29 cellular contexts compared by ENCODE assay signal in the genomic region with DNA sequence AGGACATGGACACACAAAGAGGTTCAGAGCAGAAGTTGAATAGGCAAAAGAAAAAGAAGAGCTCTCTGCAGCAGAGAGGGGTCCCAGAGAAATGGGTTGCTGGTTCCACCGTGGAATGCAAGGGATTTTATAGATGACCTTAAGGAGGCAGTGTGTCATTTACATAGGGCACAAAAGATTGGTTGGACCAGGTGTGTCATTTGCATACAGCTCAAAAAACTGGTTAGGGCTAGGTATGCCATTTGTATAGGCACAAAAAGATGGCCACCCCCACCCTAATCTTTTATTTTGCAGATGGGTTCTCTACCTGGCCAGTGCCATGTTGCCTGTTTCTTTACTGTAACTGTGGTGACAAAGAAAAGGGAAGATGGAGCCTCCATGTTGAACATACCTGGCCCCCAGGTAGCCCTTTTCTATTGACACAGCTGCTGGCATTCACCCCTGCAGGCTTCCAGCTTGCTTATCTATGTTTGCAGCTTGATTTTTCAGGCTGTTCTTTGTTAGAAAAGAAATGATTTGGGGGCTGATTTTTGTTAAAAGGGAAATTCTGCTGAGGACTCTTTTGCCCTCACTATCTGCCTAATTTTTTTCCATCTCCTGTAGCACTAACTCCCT. TPM values are rescaled to one million over a fixed set of nuclear protein-coding genes. Genes with fewer than 3 reads are reported as not detected.
DNase-seq lines count a peak whose midpoint lies in the region; ATAC-seq and TF ChIP-seq lines count a peak whose summit lies in the region.
"Had no signal": no experiment of that assay in that cellular context is flagged by ENCODE, and none has a peak within 500 bp of the region (broad histone marks: within the 10 kb centered on the region; RNA-seq: fewer than 3 reads in every experiment).

No MANE protein-coding gene starts in this region.

- H3K27me3 Mint-ChIP-seq in GM23338 (ENCODE audit: insufficient read depth, low read depth, poor library complexity) (peaks cover 6% of the 10 kb centered on the region), osteocyte (ENCODE audit: unreplicated experiment) (peaks cover 9% of the 10 kb centered on the region)
- H3K27me3 Mint-ChIP-seq in stimulated activated naive B cell treated with anti-CD40 and anti-IgM and Interleukin-4, amounts not matched to agents 10 μg/mL and 1 μg/mL and 100 μg/mL, for 72 hours: peaks cover 50 to 76% of the 10 kb centered on the region in 2 donors

- 64 to 65% methylated on average over 1 of the region's 1 CpG for WGBS in aorta, 2 donors

- no peaks in the 10 kb centered on the region; the same call in 1 of the 3 replicates for H3K9me3 Mint-ChIP-seq in GM23338
- H3K9me3 Mint-ChIP-seq in stimulated activated naive B cell treated with anti-CD40 and anti-IgM and Interleukin-4, amounts not matched to agents 10 μg/mL and 1 μg/mL and 100 μg/mL, for 72 hours: peaks cover 0 to 1% of the 10 kb centered on the region in 2 donors
- no peaks in the 10 kb centered on the region for H3K9me3 Mint-ChIP-seq in osteocyte (ENCODE audit: unreplicated experiment)
- H3K9me3 Mint-ChIP-seq: natural killer cell had no signal

- H3K4me1 ChIP-seq in GM23338 (ENCODE audit: insufficient read depth) (peaks cover 64% of the 10 kb centered on the region), iPS-15b (ENCODE audit: control insufficient read depth, insufficient read depth, low read length) (peaks cover 35% of the 10 kb centered on the region), aorta (ENCODE audit: control insufficient read depth in 1 of 2, insufficient read depth in 2 of 2, low read length in 2 of 2) (peaks cover 0 to 5% of the 10 kb centered on the region in 2 donors)

- H3K9ac ChIP-seq in iPS-15b (ENCODE audit: low read depth, low read length): peak overlapping the region; percentile 62
- H3K9ac ChIP-seq: KMS-11 had no signal

- H4K20me1 ChIP-seq in GM23338 (replicated peaks; ENCODE audit: insufficient read depth): no peaks in the 10 kb centered on the region

- H3K4me2 ChIP-seq in GM23338: peak overlapping the region; percentile 92
- H3K4me2 ChIP-seq: KMS-11 had no signal

- H3K4me3 ChIP-seq in GM23338 (peak overlapping the region; percentile 12; the same call in 1 of the 2 replicates), iPS-15b (ENCODE audit: low read depth, low read length) (peak overlapping the region; percentile 2), aorta (ENCODE audit: low read length in 2 of 2) (no peak overlapping the region)
- H3K4me3 ChIP-seq: esophagus squamous epithelium, right lobe of liver, SJSA1, tibial artery had no signal

- no peak overlapping the region for H2AFZ ChIP-seq in GM23338

- H3K27me3 ChIP-seq in GM23338 (ENCODE audit: insufficient read depth): peaks cover 7% of the 10 kb centered on the region
- no peaks in the 10 kb centered on the region for H3K27me3 ChIP-seq in iPS-15b (ENCODE audit: control insufficient read depth, insufficient read depth, low read length)
- H3K27me3 ChIP-seq in aorta (ENCODE audit: control insufficient read depth in 1 of 2, insufficient read depth in 2 of 2, low read length in 1 of 2): no peaks in the 10 kb centered on the region
- H3K27me3 ChIP-seq: right lobe of liver, SJSA1, tibial artery had no signal

- TF ChIP-seq CTCF in GM23338 (conservative IDR thresholded peaks at IDR 0.05; ENCODE audit: low read depth in 2 of 2) (peak; percentile 38 to 45; a peak in 3 of 4 replicates), osteocyte (IDR thresholded peaks at IDR 0.05) (no peak)

- DNase-seq in COLO668 (lab: John Stamatoyannopoulos, UW; ENCODE audit: unreplicated experiment) (peak; percentile 38), GM23338 (ENCODE audit: low spot score) (peak; percentile 92), NCI-H748 (lab: John Stamatoyannopoulos, UW; ENCODE audit: unreplicated experiment) (peak; percentile 84), aorta (no peak), osteocyte (ENCODE audit: extremely low spot score, unreplicated experiment) (no peak)
- DNase-seq in stimulated activated naive B cell treated with anti-CD40 and anti-IgM and Interleukin-4, amounts not matched to agents 10 μg/mL and 1 μg/mL and 100 μg/mL, for 72 hours: no peak
- DNase-seq in activated CD8-positive, alpha-beta memory T cell treated with anti-CD3 and anti-CD28 coated beads, Interleukin-2, amount 50 U/mL, for 48 hours: no peak
- DNase-seq: activated CD4-positive, alpha-beta T cell treated with anti-CD3 and anti-CD28 coated beads for 1 hour; activated CD8-positive, alpha-beta T cell treated with anti-CD3 and anti-CD28 coated beads, Interleukin-2, amount 10 ng/mL, durations not matched to agents 7 days and 5 days; activated gamma-delta T cell; effector CD8-positive, alpha-beta T cell; esophagus squamous epithelium; islet precursor cell; left ventricle myocardium superior; midbrain; natural killer cell; NCI-H187; NCI-H226; right lobe of liver; stimulated activated CD4-positive, alpha-beta T cell treated with anti-CD3 and anti-CD28 coated beads, Interleukin-12 subunit alpha, Interleukin-12 subunit beta, amount 100 ng/mL, for 4 hours; stimulated activated CD4-positive, alpha-beta T cell treated with anti-CD3 and anti-CD28 coated beads, Interleukin-4, amount 100 ng/mL, for 24 hours; stimulated activated naive CD4-positive, alpha-beta T cell treated with Interleukin-2 at 50 U/mL for 16 hours; tibial artery had no signal

- no peaks in the 10 kb centered on the region for H3K9me2 ChIP-seq in GM23338 (ENCODE audit: insufficient read depth)

- ATAC-seq in GM23338 (peak; percentile 8), aorta (ENCODE audit: low FRiP score) (no peak)
- no peak for ATAC-seq in stimulated activated naive B cell treated with anti-CD40 and anti-IgM and Interleukin-4, amounts not matched to agents 10 μg/mL and 1 μg/mL and 100 μg/mL, for 72 hours (replicated peaks)
- ATAC-seq: activated CD8-positive, alpha-beta T cell treated with anti-CD3 and anti-CD28 coated beads, Interleukin-2, amount 10 ng/mL, durations not matched to agents 7 days and 5 days; left ventricle myocardium superior; natural killer cell; right lobe of liver had no signal

- no peaks in the 10 kb centered on the region for H3K79me2 ChIP-seq in GM23338 (replicated peaks; ENCODE audit: insufficient read depth)

- intact Hi-C loops in aorta (cut with DNase I): no loop called here

- peak overlapping the region; percentile 93 for H3K27ac Mint-ChIP-seq in GM23338
- H3K27ac Mint-ChIP-seq in stimulated activated naive B cell treated with anti-CD40 and anti-IgM and Interleukin-4, amounts not matched to agents 10 μg/mL and 1 μg/mL and 100 μg/mL, for 72 hours: no peak overlapping the region
- H3K27ac Mint-ChIP-seq in osteocyte (ENCODE audit: unreplicated experiment): no peak overlapping the region
- H3K27ac Mint-ChIP-seq: activated CD8-positive, alpha-beta T cell treated with anti-CD3 and anti-CD28 coated beads, Interleukin-2, amount 10 ng/mL, durations not matched to agents 7 days and 5 days; CD14-positive monocyte; natural killer cell had no signal

- H3K36me3 Mint-ChIP-seq in GM23338 (ENCODE audit: low read depth) (no peaks in the 10 kb centered on the region; the same call in 2 of the 3 replicates), osteocyte (ENCODE audit: unreplicated experiment) (no peaks in the 10 kb centered on the region)
- H3K36me3 Mint-ChIP-seq in stimulated activated naive B cell treated with anti-CD40 and anti-IgM and Interleukin-4, amounts not matched to agents 10 μg/mL and 1 μg/mL and 100 μg/mL, for 72 hours: no peaks in the 10 kb centered on the region
- H3K36me3 Mint-ChIP-seq: brain, natural killer cell had no signal

- peaks cover 11% of the 10 kb centered on the region; the same call in 1 of the 2 replicates for H3F3A ChIP-seq in GM23338 (replicated peaks; ENCODE audit: low read depth)

- H3K9me3 ChIP-seq in iPS-15b (ENCODE audit: control insufficient read depth, insufficient read depth, low read length) (no peaks in the 10 kb centered on the region), aorta (ENCODE audit: control insufficient read depth, low read length) (no peaks in the 10 kb centered on the region)
- H3K9me3 ChIP-seq: esophagus squamous epithelium, right lobe of liver, SJSA1, tibial artery had no signal

- H3K36me3 ChIP-seq in GM23338 (ENCODE audit: insufficient read depth) (no peaks in the 10 kb centered on the region), iPS-15b (ENCODE audit: control insufficient read depth, insufficient read depth, low read length) (no peaks in the 10 kb centered on the region), aorta (ENCODE audit: control insufficient read depth in 1 of 2, insufficient read depth in 2 of 2, low read length in 1 of 2) (peaks cover 0 to 2% of the 10 kb centered on the region in 2 donors)
- H3K36me3 ChIP-seq: esophagus squamous epithelium, right lobe of liver, tibial artery had no signal

- peaks cover 61% of the 10 kb centered on the region for H3K4me1 Mint-ChIP-seq in GM23338
- peaks cover 14 to 30% of the 10 kb centered on the region in 2 donors for H3K4me1 Mint-ChIP-seq in stimulated activated naive B cell treated with anti-CD40 and anti-IgM and Interleukin-4, amounts not matched to agents 10 μg/mL and 1 μg/mL and 100 μg/mL, for 72 hours
- peaks cover 41% of the 10 kb centered on the region for H3K4me1 Mint-ChIP-seq in osteocyte (ENCODE audit: unreplicated experiment)
- H3K4me1 Mint-ChIP-seq: natural killer cell had no signal

- H3K27ac ChIP-seq in GM23338 (ENCODE audit: low read depth) (peak overlapping the region; percentile 95), aorta (ENCODE audit: low read depth in 1 of 2, low read length in 2 of 2) (no peak overlapping the region)
- H3K27ac ChIP-seq: KMS-11, right lobe of liver, SJSA1 had no signal

- H3K4me3 Mint-ChIP-seq in GM23338: peak overlapping the region; percentile 2; the same call in 1 of the 3 replicates
- no peak overlapping the region for H3K4me3 Mint-ChIP-seq in stimulated activated naive B cell treated with anti-CD40 and anti-IgM and Interleukin-4, amounts not matched to agents 10 μg/mL and 1 μg/mL and 100 μg/mL, for 72 hours
- no peak overlapping the region for H3K4me3 Mint-ChIP-seq in osteocyte (ENCODE audit: unreplicated experiment)
- H3K4me3 Mint-ChIP-seq: activated CD8-positive, alpha-beta T cell treated with anti-CD3 and anti-CD28 coated beads, Interleukin-2, amount 10 ng/mL, durations not matched to agents 7 days and 5 days; brain; CD14-positive monocyte; natural killer cell had no signal

TF ChIP-seq in GM23338, 12 proteins besides CTCF, POLR2A, EP300 and RAD21:
- TF ChIP-seq POLR2AphosphoS5 (IDR thresholded peaks at IDR 0.05; ENCODE audit: low read depth) (peak; percentile 55; the same call in 1 of the 2 replicates), STAT1 (IDR thresholded peaks at IDR 0.05; ENCODE audit: unreplicated experiment) (no peak), CREB1 (CRISPR knock-in tag; IDR thresholded peaks at IDR 0.05; ENCODE audit: low read depth) (peak; percentile 41; the same call in 1 of the 2 replicates), NANOG (IDR thresholded peaks at IDR 0.05; ENCODE audit: borderline replicate concordance) (0 out of 2 replicates have a peak, but pooled peaks have one; percentile 13)

RNA-seq across cellular contexts. Expression of gene CAVIN3, which starts 3.1 kb away (rescaled TPM):
- total RNA-seq in GM23338 (2014; rRNA removed; shearing (Covaris generic)): 34.2 and 41.3 TPM in 2 replicates
- 32.9 and 33.2 TPM in 2 replicates for polyA plus RNA-seq in GM23338 (2016; fragmentation: Nextera tagmentation; extraction: Ambion mirVana)
- total RNA-seq in aorta: 100 to 1,000 TPM; 167 to 176 TPM
- polyA plus RNA-seq in aorta: 100 to 1,000 TPM; 102 to 309 TPM
- 30.7 and 32.0 TPM in 2 replicates for total RNA-seq in osteocyte
- total RNA-seq: HT1080, natural killer cell had no signal

Comparison
In these comparisons a context has a peak if more than half of its experiments do, and no peak if none do; other contexts are left out.
1. DNase-seq: peak in COLO668 (single experiment), GM23338 (single experiment) and NCI-H748 (single experiment); none in aorta (0 of 2), stimulated activated naive B cell treated with anti-CD40 and anti-IgM and Interleukin-4, amounts not matched to agents 10 μg/mL and 1 μg/mL and 100 μg/mL, for 72 hours (single experiment), osteocyte (single experiment) and activated CD8-positive, alpha-beta memory T cell treated with anti-CD3 and anti-CD28 coated beads, Interleukin-2, amount 50 U/mL, for 48 hours (single experiment).
2. H3K4me3 ChIP-seq: peak in GM23338 (single experiment) and iPS-15b (single experiment); none in aorta (0 of 2).